ENCODE assay signal across 2 cellular contexts in genomic region chr4:598925-599324, GRCh38.
TF ChIP-seq lines count a peak whose summit lies in the region.

No MANE protein-coding gene starts in this region.

TF ChIP-seq in HepG2, 621 proteins besides CTCF, POLR2A, EP300 and RAD21:
- no peak for TF ChIP-seq SKI (IDR thresholded peaks at IDR 0.05; ENCODE audit: partially characterized antibody)
- TF ChIP-seq, protein P1, sequence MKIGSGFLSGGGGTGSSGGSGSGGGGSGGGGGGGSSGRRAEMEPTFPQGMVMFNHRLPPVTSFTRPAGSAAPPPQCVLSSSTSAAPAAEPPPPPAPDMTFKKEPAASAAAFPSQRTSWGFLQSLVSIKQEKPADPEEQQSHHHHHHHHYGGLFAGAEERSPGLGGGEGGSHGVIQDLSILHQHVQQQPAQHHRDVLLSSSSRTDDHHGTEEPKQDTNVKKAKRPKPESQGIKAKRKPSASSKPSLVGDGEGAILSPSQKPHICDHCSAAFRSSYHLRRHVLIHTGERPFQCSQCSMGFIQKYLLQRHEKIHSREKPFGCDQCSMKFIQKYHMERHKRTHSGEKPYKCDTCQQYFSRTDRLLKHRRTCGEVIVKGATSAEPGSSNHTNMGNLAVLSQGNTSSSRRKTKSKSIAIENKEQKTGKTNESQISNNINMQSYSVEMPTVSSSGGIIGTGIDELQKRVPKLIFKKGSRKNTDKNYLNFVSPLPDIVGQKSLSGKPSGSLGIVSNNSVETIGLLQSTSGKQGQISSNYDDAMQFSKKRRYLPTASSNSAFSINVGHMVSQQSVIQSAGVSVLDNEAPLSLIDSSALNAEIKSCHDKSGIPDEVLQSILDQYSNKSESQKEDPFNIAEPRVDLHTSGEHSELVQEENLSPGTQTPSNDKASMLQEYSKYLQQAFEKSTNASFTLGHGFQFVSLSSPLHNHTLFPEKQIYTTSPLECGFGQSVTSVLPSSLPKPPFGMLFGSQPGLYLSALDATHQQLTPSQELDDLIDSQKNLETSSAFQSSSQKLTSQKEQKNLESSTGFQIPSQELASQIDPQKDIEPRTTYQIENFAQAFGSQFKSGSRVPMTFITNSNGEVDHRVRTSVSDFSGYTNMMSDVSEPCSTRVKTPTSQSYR (CRISPR knock-in tag; IDR thresholded peaks at IDR 0.05; ENCODE audit: borderline replicate concordance): no peak
- TF ChIP-seq MAFF (IDR thresholded peaks at IDR 0.05; ENCODE audit: low read depth, low read length): peak; percentile 96
- TF ChIP-seq MAFK (conservative IDR thresholded peaks at IDR 0.05 in 1 of 2, IDR thresholded peaks at IDR 0.05 in 1 of 2; ENCODE audit: low read length in 2 of 2): peak; percentile 92 to 96

TF ChIP-seq in IMR-90, 13 proteins besides CTCF, POLR2A, EP300 and RAD21:
- TF ChIP-seq ELK1 (IDR thresholded peaks at IDR 0.05; ENCODE audit: borderline replicate concordance, low read depth, low read length): no peak
- peak; percentile 78 for TF ChIP-seq MAFK (IDR thresholded peaks at IDR 0.05; ENCODE audit: low read depth, low read length)
TF ChIP-seq in IMR-90: peak in this region for 1.
